ENCODE assay signal across 22 cellular contexts in genomic region chr5:36647046-36647445, GRCh38. TPM values are rescaled to one million over a fixed set of nuclear protein-coding genes. Genes with fewer than 3 reads are reported as not detected.
"Had no signal": no experiment of that assay in that cellular context is flagged by ENCODE, and none has a peak within 500 bp of the region (broad histone marks: within the 10 kb centered on the region; RNA-seq: fewer than 3 reads in every experiment).

No MANE protein-coding gene starts in this region.

- ATAC-seq: activated T-helper 17 cell treated with anti-CD3 and anti-CD28 coated beads, Interleukin-2, amount 50 U/mL, for 72 hours; right lobe of liver; stimulated activated naive CD8-positive, alpha-beta T cell treated with anti-CD3 and anti-CD28 coated beads, Interleukin-15, amount 100 ng/mL, for 72 hours; WTC11 had no signal

- H3K9me3 ChIP-seq: colonic mucosa, lower lobe of right lung, right lobe of liver, testis had no signal

- H3K27me3 ChIP-seq: colonic mucosa, right lobe of liver, testis had no signal

- H3K27ac ChIP-seq: colonic mucosa, lower lobe of right lung, parathyroid adenoma, right lobe of liver, testis had no signal

- H3K4me3 ChIP-seq: colonic mucosa, lower lobe of right lung, right lobe of liver, testis had no signal

- DNase-seq: activated CD4-positive, alpha-beta T cell treated with anti-CD3 and anti-CD28 coated beads, Interleukin-2, amount 10 ng/mL, durations not matched to agents 7 days and 5 days; activated naive CD4-positive, alpha-beta T cell treated with anti-CD3 and anti-CD28 coated beads for 36 hours; activated T-cell treated with anti-CD3 and anti-CD28 coated beads for 4 hours; caudate nucleus; colonic mucosa; effector CD4-positive, alpha-beta T cell; foreskin melanocyte; hippocampal formation; lower lobe of right lung; midbrain; naive B cell; right lobe of liver; stimulated activated CD4-positive, alpha-beta T cell treated with anti-CD3 and anti-CD28 coated beads, Interleukin-2, amount 100 ng/mL, for 48 hours; stimulated activated CD8-positive, alpha-beta memory T cell treated with anti-CD3 and anti-CD28 coated beads, Interleukin-4, amount 100 ng/mL, for 48 hours; stimulated activated naive CD8-positive, alpha-beta T cell treated with anti-CD3 and anti-CD28 coated beads, Interleukin-15, amount 100 ng/mL, for 72 hours; testis had no signal

- FAIRE-seq: endothelial cell of umbilical vein, urothelium cell line had no signal

- H3K36me3 ChIP-seq: colonic mucosa, lower lobe of right lung, right lobe of liver had no signal

- H3K4me1 ChIP-seq: colonic mucosa, parathyroid adenoma, right lobe of liver, testis had no signal

RNA-seq across cellular contexts. Expression of gene SLC1A3, which starts 40.6 kb away (rescaled TPM):
- total RNA-seq: activated CD4-positive, alpha-beta T cell treated with anti-CD3 and anti-CD28 coated beads, Interleukin-2, amount 10 ng/mL, durations not matched to agents 7 days and 5 days; endothelial cell of umbilical vein; T-helper 1 cell treated with Interleukin-12 subunit alpha and Interleukin-12 subunit beta and Interleukin-4 antibody, amounts not matched to agents 30 ng/mL and 1 ng/mL, for 36 hours had no signal
